ENCODE assay signal across 8 cellular contexts in genomic region chr15:23039917-23040281, GRCh38. TPM values are rescaled to one million over a fixed set of nuclear protein-coding genes. Genes with fewer than 3 reads are reported as not detected.
DNase-seq lines count a peak whose midpoint lies in the region; ATAC-seq and TF ChIP-seq lines count a peak whose summit lies in the region.

No MANE protein-coding gene starts in this region.

- DNase-seq in Calu3 (no peak), adrenal gland (peak in 1 of 7 donors; percentile 34), thoracic aorta (ENCODE audit: low spot score) (no peak), GDM1 (lab: John Stamatoyannopoulos, UW) (no peak), NCI-H345 treated with DMSO at 0.1 percent for 48 hours (lab: John Stamatoyannopoulos, UW; ENCODE audit: unreplicated experiment) (no peak), GM10248 (ENCODE audit: extremely low spot score) (no peak)

- POLR2A ChIA-PET in GM10248 (lab: Yijun Ruan, JAX), result interaction anchor here (1.0 kb wide), 1 partner anchor 202 kb away, joined by 3 read pairs; the partner anchor contains the start of gene NIPA2

- ATAC-seq in HG02759 (IDR thresholded peaks at IDR 0.05; ENCODE audit: unreplicated experiment) (peak; percentile 29), thoracic aorta (ENCODE audit: insufficient number of reproducible peaks, low FRiP score, low read depth) (no peak)

- H3K9me3 Mint-ChIP-seq in Calu3 (ENCODE audit: low read depth, unreplicated experiment), result no peaks in the 10 kb centered on the region

- H3K27ac ChIP-seq in adrenal gland (peak overlapping the region in 4 of 5 donors; percentile 20 to 93 (median 87)), layer of hippocampus (ENCODE audit: low read depth, low read length) (peak overlapping the region; percentile 80), thoracic aorta (peak overlapping the region; percentile 47 to 57)

- peak overlapping the region; percentile 75 for H3K4me3 Mint-ChIP-seq in Calu3 (ENCODE audit: low read depth, unreplicated experiment)

- TF ChIP-seq POLR2A in adrenal gland (IDR thresholded peaks at IDR 0.05), result no peak

- H3K4me1 ChIP-seq in adrenal gland (replicated peaks in 1 of 2) (peaks cover 9 to 16% of the 10 kb centered on the region in 2 donors), thoracic aorta (ENCODE audit: control insufficient read depth in 1 of 2, low read depth in 2 of 2) (peaks cover 5 to 21% of the 10 kb centered on the region in 2 donors)

- H3K36me3 ChIP-seq in adrenal gland (replicated peaks in 1 of 2), result peaks cover 0 to 3% of the 10 kb centered on the region in 2 donors
- peaks cover 5% of the 10 kb centered on the region for H3K36me3 ChIP-seq in thoracic aorta

- H3K9me3 ChIP-seq in adrenal gland (replicated peaks in 1 of 3) (no peaks in the 10 kb centered on the region), thoracic aorta (no peaks in the 10 kb centered on the region)

- CTCF ChIA-PET in Calu3 (lab: Charles Lee), result no interaction called here
- CTCF ChIA-PET in GM10248 (lab: Yijun Ruan, JAX), result interaction anchor here (0.8 to 1.1 kb wide), 2 partner anchors 9 to 12 kb away, joined by 5 to 8 read pairs; no protein-coding TSS in a partner anchor

- no peaks in the 10 kb centered on the region for H3K4me1 Mint-ChIP-seq in Calu3 (ENCODE audit: low read depth, unreplicated experiment)

- no peaks in the 10 kb centered on the region for H3K27me3 ChIP-seq in adrenal gland
- no peaks in the 10 kb centered on the region for H3K27me3 ChIP-seq in layer of hippocampus (ENCODE audit: control insufficient read depth, insufficient read depth, low read length)
- H3K27me3 ChIP-seq in thoracic aorta (replicated peaks; ENCODE audit: insufficient read depth), result no peaks in the 10 kb centered on the region

- H3K27me3 Mint-ChIP-seq in Calu3 (ENCODE audit: unreplicated experiment), result no peaks in the 10 kb centered on the region

- H3K4me3 ChIP-seq in adrenal gland, result peak overlapping the region in 3 of 4 donors; percentile 34 to 75 (median 62)
- H3K4me3 ChIP-seq in thoracic aorta, result peak overlapping the region; percentile 86

- intact Hi-C loops in Calu3 (cut with micrococcal nuclease; ENCODE audit: unreplicated experiment) (no loop called here), adrenal gland (cut with DNase I) (no loop called here)

- no TSS peak for BruUV-seq in Calu3 (replicated peaks; lab: Mats Ljungman, UMichigan)

- WGBS in adrenal gland, 4 donors, result 35 to 38% methylated on average over 10 of the region's 10 CpGs; no CpG with 5 or more reads in 2 of the 4 donors

- H3K27ac Mint-ChIP-seq in Calu3 (ENCODE audit: unreplicated experiment), result no peak overlapping the region

- peaks cover 14% of the 10 kb centered on the region for H3K36me3 Mint-ChIP-seq in Calu3 (ENCODE audit: insufficient read depth, unreplicated experiment)

- TF ChIP-seq CTCF in Calu3 (IDR thresholded peaks at IDR 0.05; ENCODE audit: unreplicated experiment) (no peak), adrenal gland (IDR thresholded peaks at IDR 0.05) (peak in 1 of 6 experiments; percentile 27), thoracic aorta (IDR thresholded peaks at IDR 0.05) (no peak), GM10248 (IDR thresholded peaks at IDR 0.05; ENCODE audit: control extremely low read depth, extremely low read depth, low read depth, missing control alignments) (no peak)

RNA-seq across cellular contexts. Expression of gene TUBGCP5, which starts 0.5 kb away (rescaled TPM):
- total RNA-seq in Calu3 (2022), result 6.8 and 7.8 TPM in 2 replicates
- 10 to 100 TPM; 15.0 to 25.6 (median 20.6) TPM for total RNA-seq in adrenal gland
- 10 to 100 TPM in 1 of 3 donors, 1 to 10 TPM in 2; 7.9 to 32.4 (median 8.6) TPM for polyA plus RNA-seq in adrenal gland
- 10 to 100 TPM; 15.8 to 39.6 TPM for total RNA-seq in thoracic aorta

RNA-seq across cellular contexts. Expression of gene CYFIP1, which starts 59.7 kb away (rescaled TPM):
- 53.7 and 60.1 TPM in 2 replicates for total RNA-seq in Calu3 (2022)
- total RNA-seq in adrenal gland, result 100 to 1,000 TPM in 2 of 8 donors, 10 to 100 TPM in 6; 53.9 to 124 (median 90.3) TPM
- 10 to 100 TPM; 21.2 to 43.7 (median 24.6) TPM for polyA plus RNA-seq in adrenal gland
- total RNA-seq in thoracic aorta, result 100 to 1,000 TPM; 112 to 150 TPM
